Comparison of ENCODE assay signal across 14 cellular contexts in genomic region chr1:50796277-50796676, GRCh38.
"Had no signal": no experiment of that assay in that cellular context is flagged by ENCODE, and none has a peak within 500 bp of the region (broad histone marks: within the 10 kb centered on the region; RNA-seq: fewer than 3 reads in every experiment).

No MANE protein-coding gene starts in this region.

- H3K9me3 Mint-ChIP-seq: activated CD4-positive, alpha-beta memory T cell treated with anti-CD3 and anti-CD28 coated beads, Interleukin-2, amount 10 ng/mL, durations not matched to agents 7 days and 5 days; activated naive CD4-positive, alpha-beta T cell treated with anti-CD3 and anti-CD28 coated beads, Interleukin-2, amount 50 U/mL, for 24 hours; nephron had no signal

- H3K27ac Mint-ChIP-seq: activated CD4-positive, alpha-beta memory T cell treated with anti-CD3 and anti-CD28 coated beads, Interleukin-2, amount 10 ng/mL, durations not matched to agents 7 days and 5 days; activated naive CD4-positive, alpha-beta T cell treated with anti-CD3 and anti-CD28 coated beads, Interleukin-2, amount 50 U/mL, for 24 hours; nephron had no signal

- H3K27me3 Mint-ChIP-seq: activated CD4-positive, alpha-beta memory T cell treated with anti-CD3 and anti-CD28 coated beads, Interleukin-2, amount 10 ng/mL, durations not matched to agents 7 days and 5 days; activated naive CD4-positive, alpha-beta T cell treated with anti-CD3 and anti-CD28 coated beads, Interleukin-2, amount 50 U/mL, for 24 hours had no signal

- H3K4me1 Mint-ChIP-seq: activated CD4-positive, alpha-beta memory T cell treated with anti-CD3 and anti-CD28 coated beads, Interleukin-2, amount 10 ng/mL, durations not matched to agents 7 days and 5 days; nephron had no signal

- ATAC-seq: left lung, sciatic nerve had no signal

- DNase-seq: activated CD4-positive, alpha-beta memory T cell treated with anti-CD3 and anti-CD28 coated beads, Interleukin-2, amount 10 ng/mL, durations not matched to agents 7 days and 5 days; activated CD4-positive, alpha-beta T cell treated with anti-CD3 and anti-CD28 coated beads for 4 hours; activated CD8-positive, alpha-beta memory T cell treated with anti-CD3 and anti-CD28 coated beads, Interleukin-2, amount 50 U/mL, for 4 hours; activated effector memory CD4-positive, alpha-beta T cell treated with anti-CD3 and anti-CD28 coated beads, Interleukin-2, amount 50 U/mL, for 16 hours; activated T-cell treated with anti-CD3 and anti-CD28 coated beads, Interleukin-2, amount 50 U/mL, for 48 hours; kidney; left lung; mesendoderm; occipital lobe; spleen; WERI-Rb-1 had no signal

- H3K4me3 Mint-ChIP-seq: activated CD4-positive, alpha-beta memory T cell treated with anti-CD3 and anti-CD28 coated beads, Interleukin-2, amount 10 ng/mL, durations not matched to agents 7 days and 5 days; activated naive CD4-positive, alpha-beta T cell treated with anti-CD3 and anti-CD28 coated beads, Interleukin-2, amount 50 U/mL, for 24 hours; nephron had no signal
